In genomic region chr2:221539246-221539645, GRCh38 we compare ENCODE assay signal across 24 cellular contexts. TPM values are rescaled to one million over a fixed set of nuclear protein-coding genes. Genes with fewer than 3 reads are reported as not detected.
A peak's percentile ranks its signal among the peaks of the same experiment; 100 is the strongest.
DNase-seq lines count a peak whose midpoint lies in the region; ATAC-seq, FAIRE-seq and TF ChIP-seq lines count a peak whose summit lies in the region.
"Had no signal": no experiment of that assay in that cellular context is flagged by ENCODE, and none has a peak within 500 bp of the region (broad histone marks: within the 10 kb centered on the region; RNA-seq: fewer than 3 reads in every experiment).

No MANE protein-coding gene starts in this region.

- BruUV-seq in PC-3 (replicated peaks; lab: Mats Ljungman, UMichigan): no TSS peak

- H3K36me3 Mint-ChIP-seq in astrocyte (ENCODE audit: low read depth, unreplicated experiment) (peaks cover 6% of the 10 kb centered on the region), nephron progenitor cell (ENCODE audit: low read depth) (peaks cover 46% of the 10 kb centered on the region), type B pancreatic cell (peaks cover 39% of the 10 kb centered on the region)
- H3K36me3 Mint-ChIP-seq: CD8-positive, alpha-beta T cell had no signal

- no peak for DNase-seq in right cardiac atrium
- DNase-seq in left ventricle myocardium superior: no peak
- no peak for DNase-seq in astrocyte (ENCODE audit: low read depth)
- DNase-seq in nephron progenitor cell: no peak
- DNase-seq in type B pancreatic cell (ENCODE audit: extremely low spot score, unreplicated experiment): no peak
- DNase-seq in middle frontal gyrus (ENCODE audit: extremely low spot score, low spot score): no peak
- no peak for DNase-seq in PC-3
- DNase-seq: AML-193; Caco-2; Calu3; CD4-positive, alpha-beta T cell; CD8-positive, alpha-beta T cell; DMS79 treated with DMSO at 0.1 percent for 48 hours; GF-D8 had no signal

- intact Hi-C loops in right cardiac atrium (cut with DNase I) (no loop called here), left ventricle myocardium superior (cut with micrococcal nuclease) (no loop called here), PC-3 (cut with micrococcal nuclease) (no loop called here)

- 73% methylated on average over 4 of the region's 4 CpGs for WGBS in right cardiac atrium

- ATAC-seq in right cardiac atrium: no peak
- no peak for ATAC-seq in left ventricle myocardium superior
- no peak for ATAC-seq in HG03378 (IDR thresholded peaks at IDR 0.05; ENCODE audit: unreplicated experiment)
- no peak for ATAC-seq in PC-3
- ATAC-seq: A549; CD8-positive, alpha-beta T cell had no signal

- H3K79me2 ChIP-seq in astrocyte (ENCODE audit: insufficient read depth, low read length): no peaks in the 10 kb centered on the region
- no peaks in the 10 kb centered on the region for H3K79me2 ChIP-seq in PC-3 (ENCODE audit: low read length)

- peaks cover 2% of the 10 kb centered on the region for H3K4me1 Mint-ChIP-seq in astrocyte (ENCODE audit: low read depth, unreplicated experiment)
- H3K4me1 Mint-ChIP-seq in nephron progenitor cell: peaks cover 37% of the 10 kb centered on the region
- peaks cover 18% of the 10 kb centered on the region for H3K4me1 Mint-ChIP-seq in type B pancreatic cell (ENCODE audit: unreplicated experiment)

- H3K27ac Mint-ChIP-seq in astrocyte (ENCODE audit: unreplicated experiment) (peak overlapping the region; percentile 6), nephron progenitor cell (peak overlapping the region; percentile 60), type B pancreatic cell (peak overlapping the region; percentile 26)
- H3K27ac Mint-ChIP-seq: B cell; CD4-positive, alpha-beta T cell; CD8-positive, alpha-beta T cell had no signal

- no peaks in the 10 kb centered on the region for H3K9me2 ChIP-seq in PC-3 (replicated peaks; ENCODE audit: low read length)

- H3F3A ChIP-seq in PC-3 (ENCODE audit: low read length, unreplicated experiment): no peaks in the 10 kb centered on the region

- H3K27me3 ChIP-seq in right cardiac atrium (ENCODE audit: control insufficient read depth, insufficient read depth): no peaks in the 10 kb centered on the region
- no peaks in the 10 kb centered on the region for H3K27me3 ChIP-seq in astrocyte (ENCODE audit: insufficient read depth, low read length)
- no peaks in the 10 kb centered on the region for H3K27me3 ChIP-seq in PC-3 (ENCODE audit: low read length)
- H3K27me3 ChIP-seq: BLaER1 treated with 17β-estradiol and CSF1 and Interleukin-3, amounts not matched to agents 10 nM and 100 nM had no signal

- no peak for FAIRE-seq in astrocyte (lab: Jason Lieb, UNC)
- FAIRE-seq: A549, D721Med, G401.6, GM12891, GM19239 had no signal

- H3K27ac ChIP-seq in right cardiac atrium (ENCODE audit: low read length): peak overlapping the region; percentile 34
- H3K27ac ChIP-seq in astrocyte (ENCODE audit: low read depth, low read length): no peak overlapping the region
- H3K27ac ChIP-seq in PC-3 (ENCODE audit: low read length): no peak overlapping the region
- H3K27ac ChIP-seq: 22Rv1; A549; BLaER1 treated with 17β-estradiol and CSF1 and Interleukin-3, amounts not matched to agents 10 nM and 100 nM; C4-2B had no signal

- no peak for TF ChIP-seq CTCF in astrocyte (IDR thresholded peaks at IDR 0.05; ENCODE audit: insufficient read depth, low read depth, low read length)
- TF ChIP-seq CTCF in nephron progenitor cell (IDR thresholded peaks at IDR 0.05): no peak
- no peak for TF ChIP-seq CTCF in type B pancreatic cell (conservative IDR thresholded peaks at IDR 0.05)
- no peak for TF ChIP-seq CTCF in PC-3 (conservative IDR thresholded peaks at IDR 0.05; ENCODE audit: low read depth, low read length)

- CTCF ChIA-PET in PC-3 (lab: Charles Lee): no interaction called here

- H3K9me3 ChIP-seq in right cardiac atrium (ENCODE audit: control insufficient read depth, low read length) (no peaks in the 10 kb centered on the region), astrocyte (ENCODE audit: insufficient read depth, low read depth, low read length) (no peaks in the 10 kb centered on the region), PC-3 (ENCODE audit: low read length) (no peaks in the 10 kb centered on the region)
- H3K9me3 ChIP-seq: A549; BLaER1 treated with 17β-estradiol and CSF1 and Interleukin-3, amounts not matched to agents 10 nM and 100 nM; Caco-2 had no signal

- no peaks in the 10 kb centered on the region for H3K27me3 Mint-ChIP-seq in astrocyte (ENCODE audit: low read depth, unreplicated experiment)
- H3K27me3 Mint-ChIP-seq in nephron progenitor cell (ENCODE audit: low read depth, poor library complexity): peaks cover 2% of the 10 kb centered on the region
- no peaks in the 10 kb centered on the region for H3K27me3 Mint-ChIP-seq in type B pancreatic cell
- H3K27me3 Mint-ChIP-seq: B cell; CD4-positive, alpha-beta T cell had no signal

- H3K9me3 Mint-ChIP-seq in astrocyte (ENCODE audit: unreplicated experiment): no peaks in the 10 kb centered on the region
- H3K9me3 Mint-ChIP-seq in nephron progenitor cell: no peaks in the 10 kb centered on the region
- H3K9me3 Mint-ChIP-seq in type B pancreatic cell: no peaks in the 10 kb centered on the region
- H3K9me3 Mint-ChIP-seq: CD4-positive, alpha-beta T cell; CD8-positive, alpha-beta T cell had no signal

- H3K4me1 ChIP-seq in right cardiac atrium (ENCODE audit: control insufficient read depth, insufficient read depth, low read length) (peaks cover 4% of the 10 kb centered on the region), astrocyte (ENCODE audit: insufficient read depth, low read length) (no peaks in the 10 kb centered on the region), PC-3 (ENCODE audit: insufficient read depth, low read length) (no peaks in the 10 kb centered on the region)
- H3K4me1 ChIP-seq: A549; BLaER1 treated with 17β-estradiol and CSF1 and Interleukin-3, amounts not matched to agents 10 nM and 100 nM had no signal

- H2AFZ ChIP-seq in astrocyte (ENCODE audit: low read depth, low read length) (no peak overlapping the region), PC-3 (ENCODE audit: low read length) (no peak overlapping the region)

- no peak overlapping the region for H3K4me2 ChIP-seq in astrocyte (ENCODE audit: low read length)
- no peak overlapping the region for H3K4me2 ChIP-seq in PC-3 (ENCODE audit: low read length)
- H3K4me2 ChIP-seq: A549; BLaER1 treated with 17β-estradiol and CSF1 and Interleukin-3, amounts not matched to agents 10 nM and 100 nM had no signal

- H3K36me3 ChIP-seq in astrocyte (ENCODE audit: insufficient read depth, low read length): no peaks in the 10 kb centered on the region
- no peaks in the 10 kb centered on the region for H3K36me3 ChIP-seq in PC-3 (ENCODE audit: low read depth, low read length)
- H3K36me3 ChIP-seq: BLaER1 treated with 17β-estradiol and CSF1 and Interleukin-3, amounts not matched to agents 10 nM and 100 nM had no signal

- H3K4me3 ChIP-seq in right cardiac atrium (ENCODE audit: low read length) (no peak overlapping the region), astrocyte (ENCODE audit: insufficient read depth, low read depth, low read length) (no peak overlapping the region), PC-3 (ENCODE audit: low read length) (no peak overlapping the region)
- H3K4me3 ChIP-seq: A549; BLaER1 treated with 17β-estradiol and CSF1 and Interleukin-3, amounts not matched to agents 10 nM and 100 nM had no signal

- no peak overlapping the region for H3K4me3 Mint-ChIP-seq in astrocyte (ENCODE audit: unreplicated experiment)
- H3K4me3 Mint-ChIP-seq in nephron progenitor cell: no peak overlapping the region
- H3K4me3 Mint-ChIP-seq in type B pancreatic cell: no peak overlapping the region
- H3K4me3 Mint-ChIP-seq: B cell; CD4-positive, alpha-beta T cell; CD8-positive, alpha-beta T cell had no signal

- H3K9ac ChIP-seq in astrocyte (ENCODE audit: low read length) (no peak overlapping the region), PC-3 (ENCODE audit: low read length) (no peak overlapping the region)
- H3K9ac ChIP-seq: BLaER1 treated with 17β-estradiol and CSF1 and Interleukin-3, amounts not matched to agents 10 nM and 100 nM had no signal

- POLR2A ChIA-PET in PC-3 (lab: Charles Lee; ENCODE audit: unreplicated experiment): no interaction called here

- H4K20me1 ChIP-seq in astrocyte (ENCODE audit: insufficient read depth, low read length): peaks cover 4% of the 10 kb centered on the region
- H4K20me1 ChIP-seq in PC-3 (ENCODE audit: low read length): no peaks in the 10 kb centered on the region
- H4K20me1 ChIP-seq: BLaER1 treated with 17β-estradiol and CSF1 and Interleukin-3, amounts not matched to agents 10 nM and 100 nM had no signal

RNA-seq across cellular contexts. Expression of gene EPHA4, which starts 32.9 kb away (rescaled TPM):
- total RNA-seq in right cardiac atrium (100 to 1,000 TPM in 3 of 4 donors, 10 to 100 TPM in 1; 76.9 to 110 (median 104) TPM), left ventricle myocardium superior (16.3 TPM), astrocyte (30.1 and 35.7 TPM in 2 replicates), type B pancreatic cell (ENCODE audit: low replicate concordance) (78.3 and 82.4 TPM in 2 replicates), PC-3 (2014; rRNA removed) (3.3 and 3.6 TPM in 2 replicates)
- polyA plus RNA-seq in right cardiac atrium: 25.9 TPM

Comparison
In these comparisons a context has a peak if more than half of its experiments do, and no peak if none do; other contexts are left out.
1. H3K27ac Mint-ChIP-seq: peak in every context shown above with its lines; median percentile 60 in nephron progenitor cell; 26 in type B pancreatic cell; 6 in astrocyte.